In genomic region chr4:177441061-177441802, GRCh38 we compare ENCODE assay signal across 8 cellular contexts. TPM values are rescaled to one million over a fixed set of nuclear protein-coding genes. Genes with fewer than 3 reads are reported as not detected.
DNase-seq lines count a peak whose midpoint lies in the region; ATAC-seq, FAIRE-seq and TF ChIP-seq lines count a peak whose summit lies in the region.

No MANE protein-coding gene starts in this region.

- TF ChIP-seq CTCF in DND-41 (IDR thresholded peaks at IDR 0.05; ENCODE audit: borderline replicate concordance, extremely low read depth, low read length, poor library complexity, severe bottlenecking): peak; percentile 53
- peak in 2 of 56 donors; percentile 3 to 19 for TF ChIP-seq CTCF in dorsolateral prefrontal cortex (IDR thresholded peaks at IDR 0.05 in 54 of 56, conservative IDR thresholded peaks at IDR 0.05 in 2 of 56; ENCODE audit: low read depth in 1 of 56, partially characterized antibody in 56 of 56)
- no peak for TF ChIP-seq CTCF in D721Med (IDR thresholded peaks at IDR 0.05; ENCODE audit: insufficient read depth, missing control alignments)

- H3K9me3 ChIP-seq in DND-41 (ENCODE audit: insufficient read depth, low read length, severe bottlenecking): no peaks in the 10 kb centered on the region
- no peaks in the 10 kb centered on the region for H3K9me3 ChIP-seq in mucosa of rectum (ENCODE audit: control insufficient read depth in 2 of 2, low read length in 2 of 2)
- no peaks in the 10 kb centered on the region for H3K9me3 ChIP-seq in aorta (ENCODE audit: control insufficient read depth, low read length)

- peak; percentile 43 for ATAC-seq in DND-41 (ENCODE audit: insufficient read depth, low read depth)
- peak; percentile 40 for ATAC-seq in GM19035 (IDR thresholded peaks at IDR 0.05; ENCODE audit: unreplicated experiment)
- peak; percentile 35 for ATAC-seq in HG03196 (IDR thresholded peaks at IDR 0.05; ENCODE audit: unreplicated experiment)
- ATAC-seq in aorta (ENCODE audit: low FRiP score): no peak

- no peak for FAIRE-seq in D721Med (lab: Jason Lieb, UNC)

- DNase-seq in DND-41 (peak; percentile 61), SK-MEL-5 (ENCODE audit: low read depth, low spot score) (peak; percentile 58), dorsolateral prefrontal cortex (peak in 1 of 10 donors; percentile 11), aorta (no peak), D721Med (ENCODE audit: insufficient read length, low spot score) (no peak)

- 48 to 52% methylated on average over 12 of the region's 12 CpGs for WGBS in aorta, 2 donors

- H3K4me2 ChIP-seq in DND-41 (ENCODE audit: insufficient read depth, low read length): peak overlapping the region; percentile 77

- no peaks in the 10 kb centered on the region for H3K27me3 ChIP-seq in DND-41 (ENCODE audit: insufficient read depth, low read length, poor library complexity)
- no peaks in the 10 kb centered on the region for H3K27me3 ChIP-seq in dorsolateral prefrontal cortex
- H3K27me3 ChIP-seq in mucosa of rectum (ENCODE audit: control insufficient read depth in 2 of 2, insufficient read depth in 2 of 2, low read length in 2 of 2): no peaks in the 10 kb centered on the region
- no peaks in the 10 kb centered on the region for H3K27me3 ChIP-seq in aorta (ENCODE audit: control insufficient read depth in 1 of 2, insufficient read depth in 2 of 2, low read length in 1 of 2)

- no peaks in the 10 kb centered on the region for H4K20me1 ChIP-seq in DND-41 (ENCODE audit: insufficient read depth, low read length)

- in situ Hi-C loops in SK-MEL-5 (cut with HindIII; ENCODE audit: low pct_unique_long_range_greater_than_20kb, low sequenced_read_pairs): no loop called here

- H3K36me3 ChIP-seq in DND-41 (ENCODE audit: insufficient read depth, low read length): peaks cover 27% of the 10 kb centered on the region
- peaks cover 6 to 7% of the 10 kb centered on the region in 2 donors for H3K36me3 ChIP-seq in mucosa of rectum (ENCODE audit: control insufficient read depth in 2 of 2, insufficient read depth in 2 of 2, low read length in 2 of 2)
- peaks cover 4 to 5% of the 10 kb centered on the region in 2 donors for H3K36me3 ChIP-seq in aorta (ENCODE audit: control insufficient read depth in 1 of 2, insufficient read depth in 2 of 2, low read length in 1 of 2)

- intact Hi-C loops in dorsolateral prefrontal cortex (cut with DNase I) (loop anchor here (5.0 to 10.0 kb wide), 2 partner anchors 86 to 94 kb away; no protein-coding TSS in a partner anchor), aorta (cut with DNase I) (no loop called here)

- H3K4me3 ChIP-seq in DND-41 (ENCODE audit: low read depth in 1 of 2, low read length in 2 of 2): peak overlapping the region; percentile 66 to 88
- H3K4me3 ChIP-seq in dorsolateral prefrontal cortex: peak overlapping the region; percentile 51 to 89 (median 77)
- H3K4me3 ChIP-seq in mucosa of rectum (ENCODE audit: low read length in 2 of 2): peak overlapping the region; percentile 98 to 99
- H3K4me3 ChIP-seq in aorta (ENCODE audit: low read length in 2 of 2): peak overlapping the region; percentile 12 to 83

- H3K4me1 ChIP-seq in DND-41 (ENCODE audit: insufficient read depth, low read length): peaks cover 28% of the 10 kb centered on the region
- H3K4me1 ChIP-seq in mucosa of rectum (ENCODE audit: control insufficient read depth in 2 of 2, insufficient read depth in 2 of 2, low read length in 2 of 2): peaks cover 9% of the 10 kb centered on the region in 2 donors
- H3K4me1 ChIP-seq in aorta (ENCODE audit: control insufficient read depth in 1 of 2, insufficient read depth in 2 of 2, low read length in 2 of 2): peaks cover 2 to 6% of the 10 kb centered on the region in 2 donors

- H3K9ac ChIP-seq in DND-41 (ENCODE audit: low read depth, low read length) (peak overlapping the region; percentile 86), mucosa of rectum (ENCODE audit: low read depth in 1 of 2, low read length in 2 of 2) (peak overlapping the region; percentile 88 to 91)

- H3K27ac ChIP-seq in DND-41 (ENCODE audit: low read length) (peak overlapping the region; percentile 98), dorsolateral prefrontal cortex (peak overlapping the region; percentile 84 to 100 (median 97)), mucosa of rectum (ENCODE audit: low read depth in 2 of 2, low read length in 2 of 2) (peak overlapping the region; percentile 96 to 97), aorta (ENCODE audit: low read depth in 1 of 2, low read length in 2 of 2) (peak overlapping the region in 1 of 2 donors; percentile 64)

- peaks cover 16% of the 10 kb centered on the region for H3K79me2 ChIP-seq in DND-41 (ENCODE audit: insufficient read depth, low read length)

- H2AFZ ChIP-seq in DND-41 (ENCODE audit: low read depth, low read length): peak overlapping the region; percentile 94

RNA-seq across cellular contexts. Expression of gene AGA, which starts 1.0 kb away (rescaled TPM):
- 169 and 203 TPM in 2 replicates for total RNA-seq in SK-MEL-5 (2014; rRNA removed; shearing (Covaris generic))
- polyA plus RNA-seq in SK-MEL-5 (2015; cell fraction: cytosol; rRNA removed): 214 and 216 TPM in 2 replicates
- 52.2 and 54.4 TPM in 2 replicates for polyA plus RNA-seq in SK-MEL-5 (2015; cell fraction: nucleus; rRNA removed)
- 10 to 100 TPM in 83 of 120 experiments, 1 to 10 TPM in 37; 4.0 to 28.5 (median 12.0) TPM for total RNA-seq in dorsolateral prefrontal cortex
- total RNA-seq in aorta: 10 to 100 TPM; 10.1 to 18.6 TPM
- polyA plus RNA-seq in aorta: 10 to 100 TPM; 19.8 to 29.3 TPM

Comparison
In these comparisons a context has a peak if more than half of its experiments do, and no peak if none do; other contexts are left out.
1. DNase-seq: peak in DND-41 (single experiment) and SK-MEL-5 (single experiment); none in aorta (0 of 2) and D721Med (single experiment).
2. H3K4me3 ChIP-seq: peak in every context shown above with its lines; median percentile 98 in mucosa of rectum; 77 in DND-41; 77 in dorsolateral prefrontal cortex; 48 in aorta.
3. intact Hi-C loops: an anchor here in dorsolateral prefrontal cortex (5.0 to 10.0 kb wide); none called in aorta.